Comparison of ENCODE assay signal across 1 cellular context in the genomic region with DNA sequence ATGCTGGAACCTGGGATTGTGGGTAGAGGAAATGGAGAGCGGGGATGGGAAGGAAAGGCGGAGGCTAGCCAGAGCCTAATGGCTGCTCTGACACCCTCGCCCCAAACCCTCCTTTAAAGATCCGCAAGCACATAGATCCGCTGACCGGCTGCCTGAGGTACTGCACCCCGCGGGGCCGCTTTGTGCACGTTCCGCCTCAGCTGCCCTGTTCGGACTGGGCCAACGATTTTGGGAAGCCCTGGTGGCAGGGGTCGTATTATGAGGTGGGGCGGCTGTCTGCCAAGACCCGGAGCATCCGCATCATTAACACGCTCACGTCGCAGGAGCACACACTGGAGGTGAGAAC.
TF ChIP-seq lines count a peak whose summit lies in the region.

No MANE protein-coding gene starts in this region.

TF ChIP-seq in HepG2, 621 proteins besides CTCF, POLR2A, EP300 and RAD21 (continued from another document):
- TF ChIP-seq, protein P1, sequence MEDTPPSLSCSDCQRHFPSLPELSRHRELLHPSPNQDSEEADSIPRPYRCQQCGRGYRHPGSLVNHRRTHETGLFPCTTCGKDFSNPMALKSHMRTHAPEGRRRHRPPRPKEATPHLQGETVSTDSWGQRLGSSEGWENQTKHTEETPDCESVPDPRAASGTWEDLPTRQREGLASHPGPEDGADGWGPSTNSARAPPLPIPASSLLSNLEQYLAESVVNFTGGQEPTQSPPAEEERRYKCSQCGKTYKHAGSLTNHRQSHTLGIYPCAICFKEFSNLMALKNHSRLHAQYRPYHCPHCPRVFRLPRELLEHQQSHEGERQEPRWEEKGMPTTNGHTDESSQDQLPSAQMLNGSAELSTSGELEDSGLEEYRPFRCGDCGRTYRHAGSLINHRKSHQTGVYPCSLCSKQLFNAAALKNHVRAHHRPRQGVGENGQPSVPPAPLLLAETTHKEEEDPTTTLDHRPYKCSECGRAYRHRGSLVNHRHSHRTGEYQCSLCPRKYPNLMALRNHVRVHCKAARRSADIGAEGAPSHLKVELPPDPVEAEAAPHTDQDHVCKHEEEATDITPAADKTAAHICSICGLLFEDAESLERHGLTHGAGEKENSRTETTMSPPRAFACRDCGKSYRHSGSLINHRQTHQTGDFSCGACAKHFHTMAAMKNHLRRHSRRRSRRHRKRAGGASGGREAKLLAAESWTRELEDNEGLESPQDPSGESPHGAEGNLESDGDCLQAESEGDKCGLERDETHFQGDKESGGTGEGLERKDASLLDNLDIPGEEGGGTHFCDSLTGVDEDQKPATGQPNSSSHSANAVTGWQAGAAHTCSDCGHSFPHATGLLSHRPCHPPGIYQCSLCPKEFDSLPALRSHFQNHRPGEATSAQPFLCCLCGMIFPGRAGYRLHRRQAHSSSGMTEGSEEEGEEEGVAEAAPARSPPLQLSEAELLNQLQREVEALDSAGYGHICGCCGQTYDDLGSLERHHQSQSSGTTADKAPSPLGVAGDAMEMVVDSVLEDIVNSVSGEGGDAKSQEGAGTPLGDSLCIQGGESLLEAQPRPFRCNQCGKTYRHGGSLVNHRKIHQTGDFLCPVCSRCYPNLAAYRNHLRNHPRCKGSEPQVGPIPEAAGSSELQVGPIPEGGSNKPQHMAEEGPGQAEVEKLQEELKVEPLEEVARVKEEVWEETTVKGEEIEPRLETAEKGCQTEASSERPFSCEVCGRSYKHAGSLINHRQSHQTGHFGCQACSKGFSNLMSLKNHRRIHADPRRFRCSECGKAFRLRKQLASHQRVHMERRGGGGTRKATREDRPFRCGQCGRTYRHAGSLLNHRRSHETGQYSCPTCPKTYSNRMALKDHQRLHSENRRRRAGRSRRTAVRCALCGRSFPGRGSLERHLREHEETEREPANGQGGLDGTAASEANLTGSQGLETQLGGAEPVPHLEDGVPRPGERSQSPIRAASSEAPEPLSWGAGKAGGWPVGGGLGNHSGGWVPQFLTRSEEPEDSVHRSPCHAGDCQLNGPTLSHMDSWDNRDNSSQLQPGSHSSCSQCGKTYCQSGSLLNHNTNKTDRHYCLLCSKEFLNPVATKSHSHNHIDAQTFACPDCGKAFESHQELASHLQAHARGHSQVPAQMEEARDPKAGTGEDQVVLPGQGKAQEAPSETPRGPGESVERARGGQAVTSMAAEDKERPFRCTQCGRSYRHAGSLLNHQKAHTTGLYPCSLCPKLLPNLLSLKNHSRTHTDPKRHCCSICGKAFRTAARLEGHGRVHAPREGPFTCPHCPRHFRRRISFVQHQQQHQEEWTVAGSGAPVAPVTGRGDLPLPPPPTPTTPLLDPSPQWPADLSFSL (CRISPR knock-in tag; IDR thresholded peaks at IDR 0.05): no peak
- no peak for TF ChIP-seq ZSCAN30 (CRISPR knock-in tag; IDR thresholded peaks at IDR 0.05)
- peak; percentile 78 for TF ChIP-seq YY1 (IDR thresholded peaks at IDR 0.05; ENCODE audit: insufficient read depth, insufficient replicate concordance, low read depth, low read length)
- TF ChIP-seq ZNF564 (CRISPR knock-in tag; IDR thresholded peaks at IDR 0.05): 0 out of 2 replicates have a peak, but pooled peaks have one; percentile 15
